ENCODE assay signal across 8 cellular contexts in the genomic region with DNA sequence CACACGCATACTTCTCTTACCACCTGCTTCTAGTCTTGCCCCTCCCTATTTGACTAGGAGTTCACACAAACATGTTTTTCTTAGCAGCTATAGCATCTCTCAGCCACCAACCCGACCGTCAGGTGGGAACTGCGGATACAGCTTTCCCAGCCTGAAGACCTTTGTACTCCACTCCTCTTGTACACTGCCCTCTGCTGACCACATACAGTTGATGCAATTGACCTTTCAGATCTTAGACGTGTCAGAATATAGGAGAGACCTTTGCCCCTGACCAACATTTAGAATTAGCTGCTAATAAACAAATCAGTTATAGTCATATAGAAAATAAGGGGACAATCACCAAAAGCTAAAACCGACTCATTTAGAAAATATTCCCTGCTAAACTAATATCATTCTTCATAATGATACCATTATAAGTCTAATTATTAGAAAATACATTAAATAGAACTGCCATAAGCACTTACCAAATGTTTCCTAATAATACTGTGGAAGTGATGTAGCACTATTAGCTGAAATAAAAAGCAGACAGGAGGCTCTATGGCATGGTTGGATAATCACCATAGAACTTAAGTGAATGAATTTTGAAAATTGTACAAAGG.
A peak's percentile ranks its signal among the peaks of the same experiment; 100 is the strongest.
DNase-seq lines count a peak whose midpoint lies in the region; ATAC-seq, FAIRE-seq and TF ChIP-seq lines count a peak whose summit lies in the region.

No MANE protein-coding gene starts in this region.

- H3K4me1 ChIP-seq in right cardiac atrium (ENCODE audit: control insufficient read depth, insufficient read depth, low read length), result no peaks in the 10 kb centered on the region

- H3K27ac ChIP-seq in WERI-Rb-1 (no peak overlapping the region), right cardiac atrium (ENCODE audit: low read length) (no peak overlapping the region)

- WGBS in right cardiac atrium, result 21% methylated on average over 6 of the region's 6 CpGs

- TF ChIP-seq CTCF in D721Med (IDR thresholded peaks at IDR 0.05; ENCODE audit: insufficient read depth, missing control alignments) (peak; percentile 88), WERI-Rb-1 (IDR thresholded peaks at IDR 0.05; ENCODE audit: low read depth, low read length) (peak; percentile 88)

- no peaks in the 10 kb centered on the region for H3K27me3 ChIP-seq in WERI-Rb-1 (ENCODE audit: insufficient read depth, low read depth, severe bottlenecking)
- no peaks in the 10 kb centered on the region for H3K27me3 ChIP-seq in right cardiac atrium (ENCODE audit: control insufficient read depth, insufficient read depth)

- intact Hi-C loops in right cardiac atrium (cut with DNase I), result loop anchor here in 3 of 4 donors (5.0 to 10.0 kb wide), 2 partner anchors 535 to 538 kb away; no protein-coding TSS in a partner anchor

- ATAC-seq in GM19328 (IDR thresholded peaks at IDR 0.05; ENCODE audit: unreplicated experiment) (peak; percentile 72), HG03108 (IDR thresholded peaks at IDR 0.05; ENCODE audit: unreplicated experiment) (peak; percentile 79), right cardiac atrium (peak; percentile 51 to 65)
- ATAC-seq in stimulated activated memory B cell treated with anti-CD40 and anti-IgM and Interleukin-4, amounts not matched to agents 10 μg/mL and 1 μg/mL and 100 μg/mL, for 72 hours, result peak; percentile 76

- no peak overlapping the region for H3K4me3 ChIP-seq in WERI-Rb-1 (ENCODE audit: low read depth, low read length)
- H3K4me3 ChIP-seq in right cardiac atrium (ENCODE audit: low read length), result no peak overlapping the region

- H3K27ac Mint-ChIP-seq in stimulated activated memory B cell treated with anti-CD40 and anti-IgM and Interleukin-4, amounts not matched to agents 10 μg/mL and 1 μg/mL and 100 μg/mL, for 72 hours, result no peak overlapping the region

- H3K4me1 Mint-ChIP-seq in stimulated activated memory B cell treated with anti-CD40 and anti-IgM and Interleukin-4, amounts not matched to agents 10 μg/mL and 1 μg/mL and 100 μg/mL, for 72 hours, result peaks cover 6% of the 10 kb centered on the region

- no peaks in the 10 kb centered on the region for H3K36me3 Mint-ChIP-seq in stimulated activated memory B cell treated with anti-CD40 and anti-IgM and Interleukin-4, amounts not matched to agents 10 μg/mL and 1 μg/mL and 100 μg/mL, for 72 hours

- no peaks in the 10 kb centered on the region for H3K9me3 ChIP-seq in WERI-Rb-1 (ENCODE audit: severe bottlenecking)
- no peaks in the 10 kb centered on the region for H3K9me3 ChIP-seq in right cardiac atrium (ENCODE audit: control insufficient read depth, low read length)

- no peak overlapping the region for H3K4me3 Mint-ChIP-seq in stimulated activated memory B cell treated with anti-CD40 and anti-IgM and Interleukin-4, amounts not matched to agents 10 μg/mL and 1 μg/mL and 100 μg/mL, for 72 hours

- DNase-seq in D721Med (ENCODE audit: insufficient read length, low spot score) (no peak), NCI-H2081 (lab: John Stamatoyannopoulos, UW) (peak; percentile 73 to 80), WERI-Rb-1 (peak; percentile 86), right cardiac atrium (peak in 1 of 3 donors; percentile 12), 8988T (no peak)

- no peaks in the 10 kb centered on the region for H3K27me3 Mint-ChIP-seq in stimulated activated memory B cell treated with anti-CD40 and anti-IgM and Interleukin-4, amounts not matched to agents 10 μg/mL and 1 μg/mL and 100 μg/mL, for 72 hours

- no peaks in the 10 kb centered on the region for H3K9me3 Mint-ChIP-seq in stimulated activated memory B cell treated with anti-CD40 and anti-IgM and Interleukin-4, amounts not matched to agents 10 μg/mL and 1 μg/mL and 100 μg/mL, for 72 hours

- peak; percentile 67 for FAIRE-seq in D721Med (lab: Jason Lieb, UNC)

- H3K36me3 ChIP-seq in WERI-Rb-1, result no peaks in the 10 kb centered on the region

Comparison
In these comparisons a context has a peak if more than half of its experiments do, and no peak if none do; other contexts are left out.
1. DNase-seq: peak in NCI-H2081 (2 of 2) and WERI-Rb-1 (single experiment); none in D721Med (single experiment) and 8988T (single experiment).
2. Peak in every context shown above with its lines, with median percentiles within 50 percentile points of each other: ATAC-seq.